Comparison of ENCODE assay signal across 20 cellular contexts in genomic region chr6:142188341-142188740, GRCh38. TPM values are rescaled to one million over a fixed set of nuclear protein-coding genes. Genes with fewer than 3 reads are reported as not detected.
DNase-seq lines count a peak whose midpoint lies in the region; ATAC-seq, FAIRE-seq and TF ChIP-seq lines count a peak whose summit lies in the region.
"Not testable (repeated sequence)": the region's sequence is repeated elsewhere in the genome, so short reads cannot be mapped to it uniquely, and the experiment has no call there.
"Had no signal": no experiment of that assay in that cellular context is flagged by ENCODE, and none has a peak within 500 bp of the region (broad histone marks: within the 10 kb centered on the region; RNA-seq: fewer than 3 reads in every experiment).

No MANE protein-coding gene starts in this region.

- POLR2A ChIA-PET in Caco-2 (lab: Charles Lee): not testable (repeated sequence)

- not testable (repeated sequence) for DNase-seq in Caco-2; T-helper 17 cell; bronchial epithelial cell (ENCODE audit: low read depth); fibroblast of pulmonary artery (ENCODE audit: low read depth); smooth muscle cell (lab: John Stamatoyannopoulos, UW; ENCODE audit: unreplicated experiment)
- DNase-seq in NAMALWA (ENCODE audit: low spot score): peak; percentile 15

- not testable (repeated sequence) for FAIRE-seq in bronchial epithelial cell (lab: Jason Lieb, UNC)

- H3K27ac Mint-ChIP-seq in Caco-2 (ENCODE audit: unreplicated experiment): not testable (repeated sequence)
- peak overlapping the region; percentile 70 for H3K27ac Mint-ChIP-seq in T-helper 17 cell

- H3K4me2 ChIP-seq in smooth muscle cell: not testable (repeated sequence)

- not testable (repeated sequence) for H3K9me3 ChIP-seq in Caco-2; T-helper 17 cell (ENCODE audit: control insufficient read depth, low read length, poor library complexity, severe bottlenecking); liver (ENCODE audit: control insufficient read depth in 4 of 4, low read length in 3 of 4); smooth muscle cell (replicated peaks; ENCODE audit: low read depth)

- H3K36me3 Mint-ChIP-seq in Caco-2 (ENCODE audit: insufficient read depth, unreplicated experiment): peaks cover 11% of the 10 kb centered on the region
- H3K36me3 Mint-ChIP-seq in T-helper 17 cell (ENCODE audit: low read depth): not testable (repeated sequence)

- not testable (repeated sequence) for H3K4me3 ChIP-seq in Caco-2 (ENCODE audit: low read depth, low read length); bronchial epithelial cell (ENCODE audit: low read depth, low read length); fibroblast of pulmonary artery (replicated peaks; ENCODE audit: low read depth, low read length); liver (ENCODE audit: low read depth in 1 of 3, low read length in 3 of 3); smooth muscle cell

- not testable (repeated sequence) for H3K4me1 Mint-ChIP-seq in Caco-2 (ENCODE audit: low read depth, unreplicated experiment)
- H3K4me1 Mint-ChIP-seq in T-helper 17 cell: peaks cover 13% of the 10 kb centered on the region

- not testable (repeated sequence) for H2AFZ ChIP-seq in smooth muscle cell (ENCODE audit: low read depth)

- TF ChIP-seq CTCF in Caco-2 (IDR thresholded peaks at IDR 0.05; ENCODE audit: insufficient read depth in 1 of 2, low read depth in 1 of 2, low read length in 1 of 2, severe bottlenecking in 1 of 2, unreplicated experiment in 1 of 2): peak; percentile 27 to 43
- TF ChIP-seq CTCF in GM12873 (IDR thresholded peaks at IDR 0.05; ENCODE audit: insufficient read depth, low read depth, low read length, missing control alignments): peak; percentile 28
- peak; percentile 31 for TF ChIP-seq CTCF in bronchial epithelial cell (IDR thresholded peaks at IDR 0.05; ENCODE audit: insufficient read depth, low read length, severe bottlenecking)
- TF ChIP-seq CTCF in fibroblast of pulmonary artery (IDR thresholded peaks at IDR 0.05; ENCODE audit: low read length, missing control alignments): peak; percentile 18
- TF ChIP-seq CTCF in liver (IDR thresholded peaks at IDR 0.05; ENCODE audit: low read depth, low read length, missing input control): peak; percentile 12
- TF ChIP-seq CTCF in smooth muscle cell (IDR thresholded peaks at IDR 0.05; ENCODE audit: borderline replicate concordance, insufficient read depth, poor library complexity, severe bottlenecking): peak; percentile 23

- BruUV-seq in Caco-2 (replicated peaks; lab: Mats Ljungman, UMichigan): not testable (repeated sequence)

- H3K27me3 Mint-ChIP-seq in Caco-2 (ENCODE audit: insufficient read depth, unreplicated experiment); T-helper 17 cell: not testable (repeated sequence)

- CTCF ChIA-PET in Caco-2 (lab: Charles Lee): interaction anchor here (0.6 kb wide), 1 partner anchor 9 kb away, joined by 3 read pairs; no protein-coding TSS in a partner anchor

- H3K27ac ChIP-seq in liver (ENCODE audit: low read depth in 1 of 2, low read length in 2 of 2); smooth muscle cell (ENCODE audit: low read depth): not testable (repeated sequence)

- TF ChIP-seq RAD21 in liver (IDR thresholded peaks at IDR 0.05): not testable (repeated sequence)

- H4K20me1 ChIP-seq in smooth muscle cell (ENCODE audit: low read depth): not testable (repeated sequence)

- not testable (repeated sequence) for H3K4me3 Mint-ChIP-seq in Caco-2 (ENCODE audit: unreplicated experiment); T-helper 17 cell

- H3F3A ChIP-seq in smooth muscle cell (ENCODE audit: low read depth): not testable (repeated sequence)

- not testable (repeated sequence) for ATAC-seq in T-helper 17 cell

- H3K4me1 ChIP-seq in Caco-2; liver (ENCODE audit: control insufficient read depth in 4 of 4, insufficient read depth in 4 of 4, low read length in 3 of 4); smooth muscle cell (ENCODE audit: low read depth): not testable (repeated sequence)

- H3K9me3 Mint-ChIP-seq in Caco-2 (ENCODE audit: unreplicated experiment): not testable (repeated sequence)

- H3K36me3 ChIP-seq in Caco-2 (ENCODE audit: control insufficient read depth, insufficient read depth, low read length); bronchial epithelial cell (ENCODE audit: control insufficient read depth, insufficient read depth, low read length); liver (ENCODE audit: control insufficient read depth in 4 of 4, insufficient read depth in 3 of 4, low read depth in 1 of 4, low read length in 3 of 4); smooth muscle cell (ENCODE audit: low read depth): not testable (repeated sequence)

- H3K9ac ChIP-seq in liver (ENCODE audit: low read depth in 1 of 2, low read length in 2 of 2); smooth muscle cell (ENCODE audit: low read depth): not testable (repeated sequence)

- intact Hi-C loops in Caco-2 (cut with micrococcal nuclease; ENCODE audit: unreplicated experiment): not testable (repeated sequence)

- H3K79me2 ChIP-seq in smooth muscle cell (ENCODE audit: low read depth): not testable (repeated sequence)

- H3K27me3 ChIP-seq in Caco-2 (replicated peaks; ENCODE audit: control insufficient read depth, insufficient read depth, low read length); bronchial epithelial cell (ENCODE audit: control insufficient read depth, insufficient read depth, low read length); liver (ENCODE audit: control insufficient read depth in 4 of 4, insufficient read depth in 4 of 4, low read length in 3 of 4); smooth muscle cell (ENCODE audit: low read depth): not testable (repeated sequence)

- WGBS in liver: 98% methylated on average over 8 of the region's 8 CpGs
- WGBS in smooth muscle cell (ENCODE audit: low lambda C conversion rate): 95% methylated on average over 8 of the region's 8 CpGs

RNA-seq across cellular contexts. Expression of gene VTA1, which starts 41.3 kb away (rescaled TPM):
- 51.1 and 55.1 TPM in 2 replicates for total RNA-seq in Caco-2 (2022)
- total RNA-seq in T-helper 17 cell: 10 to 100 TPM; 17.0 to 17.2 TPM
- total RNA-seq in bronchial epithelial cell: 37.1 and 44.8 TPM in 2 replicates
- 10 to 100 TPM; 26.2 to 33.2 TPM for total RNA-seq in liver
- 10 to 100 TPM; 17.3 to 30.3 TPM for polyA plus RNA-seq in liver
- 92.7 and 94.1 TPM in 2 replicates for total RNA-seq in smooth muscle cell
- polyA plus RNA-seq in smooth muscle cell: 58.5 and 69.7 TPM in 2 replicates

RNA-seq across cellular contexts. Expression of gene NMBR, which starts 41.4 kb away (rescaled TPM):
- total RNA-seq in Caco-2 (2022): not detected in 2 replicates
- total RNA-seq in T-helper 17 cell: not detected
- not detected in 2 replicates for total RNA-seq in bronchial epithelial cell
- not detected for total RNA-seq in liver
- polyA plus RNA-seq in liver: not detected
- total RNA-seq in smooth muscle cell: not detected in 2 replicates
- polyA plus RNA-seq in smooth muscle cell: not detected in 2 replicates
- total RNA-seq: activated T-helper 2 cell treated with anti-CD3 and anti-CD28 coated beads, Interferon-gamma antibody, Interleukin-2, Interleukin-4, amounts not matched to agents 10 μg/mL and 5 μg/mL and 100 μg/mL, durations not matched to agents 14 hours and 24 hours and 36 hours; heart right ventricle; LHCN-M2; mucosa of gallbladder; natural killer cell treated with Interleukin-12 subunit alpha and Interleukin-12 subunit beta and Interleukin-15 and Interleukin-18, amount 100 ng/mL, for 72 hours; RPMI7951; upper lobe of right lung had no signal
- polyA plus RNA-seq: heart right ventricle, ovary, small intestine had no signal

RNA-seq across cellular contexts. Expression of gene GJE1, which starts 55.6 kb away (rescaled TPM):
- total RNA-seq in Caco-2 (2022) (not detected in 2 replicates), T-helper 17 cell (not detected), bronchial epithelial cell (not detected in 2 replicates), liver (not detected), smooth muscle cell (not detected in 2 replicates)
- polyA plus RNA-seq in liver (not detected), smooth muscle cell (not detected in 2 replicates)
- total RNA-seq: activated T-helper 2 cell treated with anti-CD3 and anti-CD28 coated beads, Interferon-gamma antibody, Interleukin-2, Interleukin-4, amounts not matched to agents 10 μg/mL and 5 μg/mL and 100 μg/mL, durations not matched to agents 14 hours and 24 hours and 36 hours; heart right ventricle; LHCN-M2; lung; mucosa of gallbladder; natural killer cell treated with Interleukin-12 subunit alpha and Interleukin-12 subunit beta and Interleukin-15 and Interleukin-18, amount 100 ng/mL, for 72 hours; ovary; renal cortical epithelial cell; RPMI7951; suprapubic skin; upper lobe of right lung had no signal
- polyA plus RNA-seq: heart right ventricle, lung, ovary, small intestine had no signal
